25 cellular contexts compared by ENCODE assay signal in genomic region chr4:140089216-140089615, GRCh38.
"Had no signal": no experiment of that assay in that cellular context is flagged by ENCODE, and none has a peak within 500 bp of the region (broad histone marks: within the 10 kb centered on the region; RNA-seq: fewer than 3 reads in every experiment).

No MANE protein-coding gene starts in this region.

- H3K27ac Mint-ChIP-seq: activated CD8-positive, alpha-beta T cell treated with anti-CD3 and anti-CD28 coated beads, Interleukin-2, amount 10 ng/mL, durations not matched to agents 7 days and 5 days; activated naive CD8-positive, alpha-beta T cell treated with anti-CD3 and anti-CD28 coated beads, Interleukin-2, amount 10 ng/mL, durations not matched to agents 7 days and 5 days; T-helper 2 cell treated with Interferon-gamma antibody and Interleukin-4, amounts not matched to agents 5 μg/mL and 100 μg/mL, for 36 hours; WTC11 had no signal

- H3K4me2 ChIP-seq: KMS-11 had no signal

- H3K4me3 Mint-ChIP-seq: activated CD8-positive, alpha-beta T cell treated with anti-CD3 and anti-CD28 coated beads, Interleukin-2, amount 10 ng/mL, durations not matched to agents 7 days and 5 days; activated naive CD8-positive, alpha-beta T cell treated with anti-CD3 and anti-CD28 coated beads, Interleukin-2, amount 10 ng/mL, durations not matched to agents 7 days and 5 days; T-helper 2 cell treated with Interferon-gamma antibody and Interleukin-4, amounts not matched to agents 5 μg/mL and 100 μg/mL, for 36 hours; WTC11 had no signal

- H3K9me3 ChIP-seq: adrenal gland, body of pancreas had no signal

- DNase-seq: activated CD4-positive, alpha-beta T cell treated with anti-CD3 and anti-CD28 coated beads for 48 hours; activated CD4-positive, alpha-beta T cell treated with anti-CD3 and anti-CD28 coated beads, Interleukin-2, amount 50 U/mL, for 4 hours; activated CD4-positive, CD25-positive, alpha-beta regulatory T cell treated with anti-CD3 and anti-CD28 coated beads, Interleukin-2, amount 50 U/mL, for 72 hours; activated CD8-positive, alpha-beta memory T cell treated with anti-CD3 and anti-CD28 coated beads, Interleukin-2, amount 50 U/mL, for 48 hours; activated CD8-positive, alpha-beta T cell treated with anti-CD3 and anti-CD28 coated beads, Interleukin-2, amount 10 ng/mL, durations not matched to agents 7 days and 5 days; activated naive CD4-positive, alpha-beta T cell treated with anti-CD3 and anti-CD28 coated beads, Interleukin-2, amount 50 U/mL, for 16 hours; activated naive CD8-positive, alpha-beta T cell treated with anti-CD3 and anti-CD28 coated beads, Interleukin-2, amount 10 ng/mL, durations not matched to agents 7 days and 5 days; activated T-cell treated with anti-CD3 and anti-CD28 coated beads, Interleukin-2, amount 50 U/mL, for 1 hour; adrenal gland; aorta; body of pancreas; central memory CD4-positive, alpha-beta T cell; NCI-H1092 treated with DMSO at 0.1 percent for 48 hours; NCI-H1417 treated with DMSO at 0.1 percent for 48 hours; NCI-H1694; NCI-H2029; NCI-H510A treated with DMSO at 0.1 percent for 48 hours; NCI-H69; NK-92 treated with Interleukin-12 subunit alpha and Interleukin-12 subunit beta, amount 100 ng/mL, for 24 hours; SHP77 had no signal

- H3K4me3 ChIP-seq: adrenal gland, body of pancreas had no signal

- H3K9ac ChIP-seq: KMS-11 had no signal

- FAIRE-seq: bronchial epithelial cell, RCC 7860 had no signal

- H3K36me3 ChIP-seq: adrenal gland had no signal

- H3K36me3 Mint-ChIP-seq: WTC11 had no signal

- H3K27me3 ChIP-seq: adrenal gland, body of pancreas had no signal

- ATAC-seq: activated CD8-positive, alpha-beta T cell treated with anti-CD3 and anti-CD28 coated beads, Interleukin-2, amount 10 ng/mL, durations not matched to agents 7 days and 5 days; body of pancreas; WTC11 had no signal

- H3K27ac ChIP-seq: body of pancreas, KMS-11 had no signal

- H3K9me3 Mint-ChIP-seq: T-helper 2 cell treated with Interferon-gamma antibody and Interleukin-4, amounts not matched to agents 5 μg/mL and 100 μg/mL, for 36 hours; WTC11 had no signal
